13 cellular contexts compared by ENCODE assay signal in the genomic region with DNA sequence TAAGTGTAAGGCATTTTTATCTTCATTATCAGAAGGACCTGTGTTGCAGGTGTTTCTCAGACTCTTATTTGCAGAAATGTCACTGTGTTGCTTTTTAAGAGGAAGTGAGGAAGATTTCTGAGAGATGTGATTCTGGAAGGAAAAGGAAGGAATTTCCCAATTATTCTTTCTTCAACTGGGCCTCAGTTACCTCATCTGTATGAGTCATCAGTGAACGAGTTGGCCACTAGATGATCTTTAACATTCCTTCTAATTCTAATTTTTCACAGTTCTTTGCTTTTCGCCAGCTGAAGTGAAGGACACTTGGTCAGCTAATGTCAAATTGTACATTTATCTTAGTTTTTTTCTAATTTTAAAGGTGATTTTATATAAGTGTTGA. TPM values are rescaled to one million over a fixed set of nuclear protein-coding genes. Genes with fewer than 3 reads are reported as not detected.
DNase-seq lines count a peak whose midpoint lies in the region; ATAC-seq, FAIRE-seq and TF ChIP-seq lines count a peak whose summit lies in the region.
"Had no signal": no experiment of that assay in that cellular context is flagged by ENCODE, and none has a peak within 500 bp of the region (broad histone marks: within the 10 kb centered on the region; RNA-seq: fewer than 3 reads in every experiment).

No MANE protein-coding gene starts in this region.

- H3K27ac Mint-ChIP-seq in stimulated activated memory B cell treated with anti-CD40 and anti-IgM and Interleukin-4, amounts not matched to agents 10 μg/mL and 1 μg/mL and 100 μg/mL, for 72 hours: no peak overlapping the region
- H3K27ac Mint-ChIP-seq: activated CD4-positive, alpha-beta T cell treated with anti-CD3 and anti-CD28 coated beads, Interleukin-2, amount 10 ng/mL, durations not matched to agents 24 days and 14 days; activated naive CD8-positive, alpha-beta T cell; natural killer cell had no signal

- H3K27ac ChIP-seq in SJSA1 (peak overlapping the region; percentile 97), subcutaneous abdominal adipose tissue (ENCODE audit: low read depth, low read length) (peak overlapping the region; percentile 17)

- H3K4me1 Mint-ChIP-seq in stimulated activated memory B cell treated with anti-CD40 and anti-IgM and Interleukin-4, amounts not matched to agents 10 μg/mL and 1 μg/mL and 100 μg/mL, for 72 hours: no peaks in the 10 kb centered on the region
- H3K4me1 Mint-ChIP-seq: natural killer cell had no signal

- no peaks in the 10 kb centered on the region for H3K27me3 ChIP-seq in SJSA1 (replicated peaks)
- no peaks in the 10 kb centered on the region for H3K27me3 ChIP-seq in subcutaneous abdominal adipose tissue (ENCODE audit: control insufficient read depth in 5 of 5, insufficient read depth in 4 of 5, low read length in 5 of 5)

- ATAC-seq in stimulated activated memory B cell treated with anti-CD40 and anti-IgM and Interleukin-4, amounts not matched to agents 10 μg/mL and 1 μg/mL and 100 μg/mL, for 72 hours: no peak
- ATAC-seq: natural killer cell had no signal

- peak; percentile 20 for FAIRE-seq in H54 (lab: Jason Lieb, UNC)
- FAIRE-seq: G401.6 had no signal

- no peak overlapping the region for H3K4me3 Mint-ChIP-seq in stimulated activated memory B cell treated with anti-CD40 and anti-IgM and Interleukin-4, amounts not matched to agents 10 μg/mL and 1 μg/mL and 100 μg/mL, for 72 hours
- H3K4me3 Mint-ChIP-seq: activated CD4-positive, alpha-beta T cell treated with anti-CD3 and anti-CD28 coated beads, Interleukin-2, amount 10 ng/mL, durations not matched to agents 24 days and 14 days; activated naive CD8-positive, alpha-beta T cell; natural killer cell had no signal

- no peak for TF ChIP-seq POLR2A in H54 (IDR thresholded peaks at IDR 0.05; ENCODE audit: low read depth, low read length)

- peaks cover 35% of the 10 kb centered on the region for H3K27me3 Mint-ChIP-seq in stimulated activated memory B cell treated with anti-CD40 and anti-IgM and Interleukin-4, amounts not matched to agents 10 μg/mL and 1 μg/mL and 100 μg/mL, for 72 hours

- peaks cover 47% of the 10 kb centered on the region for H3K4me1 ChIP-seq in SJSA1 (replicated peaks)
- H3K4me1 ChIP-seq in subcutaneous abdominal adipose tissue (ENCODE audit: control insufficient read depth in 5 of 5, insufficient read depth in 5 of 5, low read length in 5 of 5): peaks cover 0 to 21% (median 12%) of the 10 kb centered on the region in 5 donors

- no peak overlapping the region for H3K9ac ChIP-seq in subcutaneous abdominal adipose tissue (ENCODE audit: low read length in 5 of 5)

- no peak for DNase-seq in H54 (ENCODE audit: insufficient read length, low spot score)
- DNase-seq in SJSA1 (ENCODE audit: low read depth in 1 of 2, low spot score in 2 of 2): no peak
- peak; percentile 70 for DNase-seq in fibroblast of the conjunctiva (ENCODE audit: low read depth)
- DNase-seq in NCI-H2029 (lab: John Stamatoyannopoulos, UW): no peak
- no peak for DNase-seq in activated T-cell treated with anti-CD3 and anti-CD28 coated beads for 4 hours
- no peak for DNase-seq in NCI-H2227 (lab: John Stamatoyannopoulos, UW; ENCODE audit: unreplicated experiment)
- DNase-seq: natural killer cell, NCI-H774 had no signal

- H3K4me3 ChIP-seq in SJSA1: no peak overlapping the region
- no peak overlapping the region for H3K4me3 ChIP-seq in subcutaneous abdominal adipose tissue (ENCODE audit: low read depth in 1 of 5, low read length in 5 of 5)

- H3K36me3 Mint-ChIP-seq in stimulated activated memory B cell treated with anti-CD40 and anti-IgM and Interleukin-4, amounts not matched to agents 10 μg/mL and 1 μg/mL and 100 μg/mL, for 72 hours: no peaks in the 10 kb centered on the region
- H3K36me3 Mint-ChIP-seq: activated naive CD8-positive, alpha-beta T cell; natural killer cell had no signal

- H3K9me3 ChIP-seq in SJSA1 (replicated peaks): no peaks in the 10 kb centered on the region
- no peaks in the 10 kb centered on the region for H3K9me3 ChIP-seq in subcutaneous abdominal adipose tissue (ENCODE audit: control insufficient read depth in 5 of 5, low read length in 5 of 5)

- H3K9me3 Mint-ChIP-seq in stimulated activated memory B cell treated with anti-CD40 and anti-IgM and Interleukin-4, amounts not matched to agents 10 μg/mL and 1 μg/mL and 100 μg/mL, for 72 hours: no peaks in the 10 kb centered on the region
- H3K9me3 Mint-ChIP-seq: activated CD4-positive, alpha-beta T cell treated with anti-CD3 and anti-CD28 coated beads, Interleukin-2, amount 10 ng/mL, durations not matched to agents 24 days and 14 days; natural killer cell had no signal

- H3K36me3 ChIP-seq in SJSA1 (no peaks in the 10 kb centered on the region), subcutaneous abdominal adipose tissue (ENCODE audit: control insufficient read depth in 5 of 5, insufficient read depth in 5 of 5, low read length in 5 of 5) (no peaks in the 10 kb centered on the region)

RNA-seq across cellular contexts. Expression of a gene that starts 28.9 kb away (rescaled TPM):
- 4.4 and 11.6 TPM in 2 replicates for total RNA-seq in SJSA1 (2014; rRNA removed; shearing (Covaris generic))
- total RNA-seq: activated CD4-positive, alpha-beta T cell treated with anti-CD3 and anti-CD28 coated beads, Interleukin-2, amount 10 ng/mL, durations not matched to agents 24 days and 14 days had no signal
